In genomic region chr2:29931818-29932217, GRCh38 we compare ENCODE assay signal across 9 cellular contexts. TPM values are rescaled to one million over a fixed set of nuclear protein-coding genes. Genes with fewer than 3 reads are reported as not detected.
"Had no signal": no experiment of that assay in that cellular context is flagged by ENCODE, and none has a peak within 500 bp of the region (broad histone marks: within the 10 kb centered on the region; RNA-seq: fewer than 3 reads in every experiment).

No MANE protein-coding gene starts in this region.

- H3K9me3 ChIP-seq: HAP-1 had no signal

- H3K27ac ChIP-seq: GM23248, HL-60 had no signal

- H3K4me1 ChIP-seq: HAP-1 had no signal

- H3K9ac ChIP-seq: GM23248 had no signal

- DNase-seq: GM23248, GOT3, H7, IMR-90, KBM-7 had no signal

- H3K4me3 ChIP-seq: GM23248, HAP-1 had no signal

- H3K36me3 ChIP-seq: HAP-1 had no signal

- ATAC-seq: HCT116 had no signal

RNA-seq across cellular contexts. Expression of gene ALK, which starts 10.4 kb away (rescaled TPM):
- total RNA-seq: H4, IMR-90 had no signal
